Comparison of ENCODE assay signal across 1 cellular context in genomic region chr10:102420810-102421644, GRCh38.
A peak's percentile ranks its signal among the peaks of the same experiment; 100 is the strongest.
TF ChIP-seq lines count a peak whose summit lies in the region.

Gene FBXL15, plus strand, starts transcription at chr10:102420836. Its CDS starts 294 bp downstream, at chr10:102421130.

TF ChIP-seq in GM23338, 12 proteins besides CTCF, POLR2A, EP300 and RAD21 (continued from another document):
- TF ChIP-seq REST (IDR thresholded peaks at IDR 0.05; ENCODE audit: unreplicated experiment), result peak; percentile 41
- TF ChIP-seq, protein P1, sequence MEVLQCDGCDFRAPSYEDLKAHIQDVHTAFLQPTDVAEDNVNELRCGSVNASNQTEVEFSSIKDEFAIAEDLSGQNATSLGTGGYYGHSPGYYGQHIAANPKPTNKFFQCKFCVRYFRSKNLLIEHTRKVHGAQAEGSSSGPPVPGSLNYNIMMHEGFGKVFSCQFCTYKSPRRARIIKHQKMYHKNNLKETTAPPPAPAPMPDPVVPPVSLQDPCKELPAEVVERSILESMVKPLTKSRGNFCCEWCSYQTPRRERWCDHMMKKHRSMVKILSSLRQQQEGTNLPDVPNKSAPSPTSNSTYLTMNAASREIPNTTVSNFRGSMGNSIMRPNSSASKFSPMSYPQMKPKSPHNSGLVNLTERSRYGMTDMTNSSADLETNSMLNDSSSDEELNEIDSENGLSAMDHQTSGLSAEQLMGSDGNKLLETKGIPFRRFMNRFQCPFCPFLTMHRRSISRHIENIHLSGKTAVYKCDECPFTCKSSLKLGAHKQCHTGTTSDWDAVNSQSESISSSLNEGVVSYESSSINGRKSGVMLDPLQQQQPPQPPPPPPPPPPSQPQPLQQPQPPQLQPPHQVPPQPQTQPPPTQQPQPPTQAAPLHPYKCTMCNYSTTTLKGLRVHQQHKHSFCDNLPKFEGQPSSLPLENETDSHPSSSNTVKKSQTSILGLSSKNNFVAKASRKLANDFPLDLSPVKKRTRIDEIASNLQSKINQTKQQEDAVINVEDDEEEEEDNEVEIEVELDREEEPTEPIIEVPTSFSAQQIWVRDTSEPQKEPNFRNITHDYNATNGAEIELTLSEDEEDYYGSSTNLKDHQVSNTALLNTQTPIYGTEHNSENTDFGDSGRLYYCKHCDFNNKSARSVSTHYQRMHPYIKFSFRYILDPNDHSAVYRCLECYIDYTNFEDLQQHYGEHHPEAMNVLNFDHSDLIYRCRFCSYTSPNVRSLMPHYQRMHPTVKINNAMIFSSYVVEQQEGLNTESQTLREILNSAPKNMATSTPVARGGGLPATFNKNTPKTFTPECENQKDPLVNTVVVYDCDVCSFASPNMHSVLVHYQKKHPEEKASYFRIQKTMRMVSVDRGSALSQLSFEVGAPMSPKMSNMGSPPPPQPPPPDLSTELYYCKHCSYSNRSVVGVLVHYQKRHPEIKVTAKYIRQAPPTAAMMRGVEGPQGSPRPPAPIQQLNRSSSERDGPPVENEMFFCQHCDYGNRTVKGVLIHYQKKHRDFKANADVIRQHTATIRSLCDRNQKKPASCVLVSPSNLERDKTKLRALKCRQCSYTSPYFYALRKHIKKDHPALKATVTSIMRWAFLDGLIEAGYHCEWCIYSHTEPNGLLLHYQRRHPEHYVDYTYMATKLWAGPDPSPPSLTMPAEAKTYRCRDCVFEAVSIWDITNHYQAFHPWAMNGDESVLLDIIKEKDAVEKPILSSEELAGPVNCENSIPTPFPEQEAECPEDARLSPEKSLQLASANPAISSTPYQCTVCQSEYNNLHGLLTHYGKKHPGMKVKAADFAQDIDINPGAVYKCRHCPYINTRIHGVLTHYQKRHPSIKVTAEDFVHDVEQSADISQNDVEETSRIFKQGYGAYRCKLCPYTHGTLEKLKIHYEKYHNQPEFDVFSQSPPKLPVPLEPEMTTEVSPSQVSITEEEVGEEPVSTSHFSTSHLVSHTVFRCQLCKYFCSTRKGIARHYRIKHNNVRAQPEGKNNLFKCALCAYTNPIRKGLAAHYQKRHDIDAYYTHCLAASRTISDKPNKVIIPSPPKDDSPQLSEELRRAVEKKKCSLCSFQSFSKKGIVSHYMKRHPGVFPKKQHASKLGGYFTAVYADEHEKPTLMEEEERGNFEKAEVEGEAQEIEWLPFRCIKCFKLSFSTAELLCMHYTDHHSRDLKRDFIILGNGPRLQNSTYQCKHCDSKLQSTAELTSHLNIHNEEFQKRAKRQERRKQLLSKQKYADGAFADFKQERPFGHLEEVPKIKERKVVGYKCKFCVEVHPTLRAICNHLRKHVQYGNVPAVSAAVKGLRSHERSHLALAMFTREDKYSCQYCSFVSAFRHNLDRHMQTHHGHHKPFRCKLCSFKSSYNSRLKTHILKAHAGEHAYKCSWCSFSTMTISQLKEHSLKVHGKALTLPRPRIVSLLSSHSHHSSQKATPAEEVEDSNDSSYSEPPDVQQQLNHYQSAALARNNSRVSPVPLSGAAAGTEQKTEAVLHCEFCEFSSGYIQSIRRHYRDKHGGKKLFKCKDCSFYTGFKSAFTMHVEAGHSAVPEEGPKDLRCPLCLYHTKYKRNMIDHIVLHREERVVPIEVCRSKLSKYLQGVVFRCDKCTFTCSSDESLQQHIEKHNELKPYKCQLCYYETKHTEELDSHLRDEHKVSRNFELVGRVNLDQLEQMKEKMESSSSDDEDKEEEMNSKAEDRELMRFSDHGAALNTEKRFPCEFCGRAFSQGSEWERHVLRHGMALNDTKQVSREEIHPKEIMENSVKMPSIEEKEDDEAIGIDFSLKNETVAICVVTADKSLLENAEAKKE (CRISPR knock-in tag; IDR thresholded peaks at IDR 0.05), result no peak
- TF ChIP-seq EZH2phosphoT487 (IDR thresholded peaks at IDR 0.05; ENCODE audit: unreplicated experiment), result no peak
